In the genomic region with DNA sequence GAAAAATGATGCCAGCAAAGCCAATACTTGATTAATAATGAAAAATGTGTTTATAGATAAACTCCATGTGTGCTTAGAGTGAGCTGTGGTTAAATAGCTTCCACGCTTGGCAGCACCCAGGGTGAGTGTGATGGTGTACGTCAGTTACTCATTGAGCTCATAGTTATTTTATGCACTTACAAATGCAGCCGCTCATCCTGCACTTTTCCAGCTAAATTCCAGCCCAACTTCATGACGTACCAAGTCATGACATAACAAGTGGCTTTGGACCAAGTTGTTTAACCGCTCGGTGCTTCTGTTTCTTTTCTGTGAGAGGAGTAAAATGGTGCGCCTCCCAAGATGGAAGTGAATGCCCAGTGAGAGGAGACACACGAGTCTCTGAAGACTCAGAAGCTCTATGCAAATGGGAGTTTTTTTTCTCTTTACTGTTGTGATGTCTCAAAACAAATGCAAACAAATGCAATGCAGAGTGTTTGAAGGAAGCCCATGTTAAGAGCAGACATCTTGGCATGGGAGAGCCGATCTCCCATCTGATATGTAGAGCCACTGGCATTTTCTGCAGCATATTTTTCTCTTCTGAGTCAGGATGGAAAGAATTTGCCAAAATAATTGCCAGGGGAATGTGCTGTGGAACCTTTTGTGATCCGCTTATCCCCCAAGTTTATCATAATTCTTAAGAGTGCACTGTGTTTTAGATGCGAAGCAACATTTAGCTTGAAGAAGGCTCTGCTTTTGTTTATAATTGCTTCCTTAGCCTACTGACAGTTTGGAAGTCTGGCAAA, we compare ENCODE assay signal across 14 cellular contexts.
DNase-seq lines count a peak whose midpoint lies in the region; ATAC-seq and TF ChIP-seq lines count a peak whose summit lies in the region.
"Had no signal": no experiment of that assay in that cellular context is flagged by ENCODE, and none has a peak within 500 bp of the region (broad histone marks: within the 10 kb centered on the region; RNA-seq: fewer than 3 reads in every experiment).

No MANE protein-coding gene starts in this region.

- H3K9me3 ChIP-seq in left ventricle myocardium inferior (replicated peaks), result no peaks in the 10 kb centered on the region
- H3K9me3 ChIP-seq in mesenchymal stem cell (ENCODE audit: control insufficient read depth, low read length), result no peaks in the 10 kb centered on the region
- no peaks in the 10 kb centered on the region for H3K9me3 ChIP-seq in colonic mucosa

- H3K36me3 ChIP-seq in left ventricle myocardium inferior (peaks cover 11% of the 10 kb centered on the region), mesenchymal stem cell (ENCODE audit: control insufficient read depth in 1 of 2, insufficient read depth in 2 of 2, low read depth in 1 of 2, low read length in 2 of 2) (peaks cover 8 to 27% of the 10 kb centered on the region in 2 experiments), colonic mucosa (no peaks in the 10 kb centered on the region)

- H2BK12ac ChIP-seq in mesenchymal stem cell (ENCODE audit: low read length in 2 of 2), result no peak overlapping the region

- no peak overlapping the region for H2AK5ac ChIP-seq in mesenchymal stem cell (ENCODE audit: low read length, severe bottlenecking)

- H4K8ac ChIP-seq in mesenchymal stem cell (ENCODE audit: low read length), result no peak overlapping the region

- DNase-seq in left ventricle myocardium superior, result no peak
- no peak for DNase-seq in left ventricle myocardium inferior
- no peak for DNase-seq in chondrocyte (ENCODE audit: low spot score)
- DNase-seq in mesenchymal stem cell, result no peak
- DNase-seq in colonic mucosa, result no peak
- no peak for DNase-seq in effector CD4-positive, alpha-beta T cell
- no peak for DNase-seq in NCI-H345 (lab: John Stamatoyannopoulos, UW)
- DNase-seq: activated CD8-positive, alpha-beta memory T cell treated with anti-CD3 and anti-CD28 coated beads for 24 hours; activated naive CD8-positive, alpha-beta T cell treated with anti-CD3 and anti-CD28 coated beads for 36 hours; hippocampal formation; NCI-H2171 treated with DMSO at 0.1 percent for 48 hours had no signal

- H3K23ac ChIP-seq in mesenchymal stem cell (ENCODE audit: low read length in 2 of 2), result no peak overlapping the region

- no peak overlapping the region for H3K14ac ChIP-seq in mesenchymal stem cell (ENCODE audit: low read length in 2 of 2)

- H3K4me3 ChIP-seq in left ventricle myocardium inferior (no peak overlapping the region), mesenchymal stem cell (ENCODE audit: insufficient read depth in 1 of 2, low read depth in 1 of 2, low read length in 2 of 2) (peak overlapping the region in 1 of 2 experiments; percentile 63), colonic mucosa (no peak overlapping the region)

- H3K4me3 Mint-ChIP-seq in chondrocyte (ENCODE audit: unreplicated experiment), result peak overlapping the region; percentile 14
- H3K4me3 Mint-ChIP-seq: activated naive CD8-positive, alpha-beta T cell treated with anti-CD3 and anti-CD28 coated beads for 36 hours; mesothelial cell of epicardium had no signal

- H3K9ac ChIP-seq in mesenchymal stem cell (ENCODE audit: low read length) (peak overlapping the region; percentile 78), colonic mucosa (ENCODE audit: low read depth in 2 of 2, low read length in 2 of 2) (no peak overlapping the region)

- 97% methylated on average over 9 of the region's 11 CpGs for WGBS in mesenchymal stem cell

- no peak overlapping the region for H3K18ac ChIP-seq in mesenchymal stem cell (ENCODE audit: low read depth in 1 of 2, low read length in 2 of 2)

- H3K79me1 ChIP-seq in mesenchymal stem cell (replicated peaks; ENCODE audit: low read length, poor library complexity, severe bottlenecking), result peaks cover 15% of the 10 kb centered on the region

- no peak overlapping the region for H3K27ac ChIP-seq in left ventricle myocardium inferior (replicated peaks)
- H3K27ac ChIP-seq in mesenchymal stem cell (ENCODE audit: low read length, poor library complexity, severe bottlenecking), result peak overlapping the region; percentile 66
- H3K27ac ChIP-seq in colonic mucosa, result no peak overlapping the region

- H3K27ac Mint-ChIP-seq in chondrocyte (ENCODE audit: unreplicated experiment), result peak overlapping the region; percentile 82
- H3K27ac Mint-ChIP-seq: activated naive CD8-positive, alpha-beta T cell treated with anti-CD3 and anti-CD28 coated beads for 36 hours; mesothelial cell of epicardium had no signal

- no peak overlapping the region for H2BK15ac ChIP-seq in mesenchymal stem cell (ENCODE audit: low read depth, poor library complexity, severe bottlenecking)

- no peak overlapping the region for H2BK120ac ChIP-seq in mesenchymal stem cell (ENCODE audit: low read depth, low read length)

- H2AFZ ChIP-seq in mesenchymal stem cell (ENCODE audit: low read depth, low read length), result no peak overlapping the region

- H3K4me1 ChIP-seq in left ventricle myocardium inferior (no peaks in the 10 kb centered on the region), mesenchymal stem cell (ENCODE audit: control insufficient read depth, insufficient read depth, low read depth, low read length) (peaks cover 2% of the 10 kb centered on the region), colonic mucosa (no peaks in the 10 kb centered on the region)

- H3K4me1 Mint-ChIP-seq in chondrocyte (ENCODE audit: low read depth), result peaks cover 33% of the 10 kb centered on the region

- H3K4me2 ChIP-seq in mesenchymal stem cell (ENCODE audit: low read length, poor library complexity, severe bottlenecking), result peak overlapping the region; percentile 33

- H3K27me3 ChIP-seq in left ventricle myocardium inferior (ENCODE audit: low read depth) (no peaks in the 10 kb centered on the region), mesenchymal stem cell (ENCODE audit: control insufficient read depth in 1 of 2, insufficient read depth in 1 of 2, low read length in 2 of 2) (no peaks in the 10 kb centered on the region), colonic mucosa (no peaks in the 10 kb centered on the region)

- no peak overlapping the region for H3K4ac ChIP-seq in mesenchymal stem cell (ENCODE audit: low read depth in 1 of 2, low read length in 2 of 2)

- no peak for TF ChIP-seq CTCF in left ventricle myocardium inferior (IDR thresholded peaks at IDR 0.05; ENCODE audit: borderline replicate concordance)
- TF ChIP-seq CTCF in chondrocyte (IDR thresholded peaks at IDR 0.05), result no peak
- no peak for TF ChIP-seq CTCF in colonic mucosa (IDR thresholded peaks at IDR 0.05)

- H3K9me3 Mint-ChIP-seq in chondrocyte (ENCODE audit: low read depth), result no peaks in the 10 kb centered on the region
- H3K9me3 Mint-ChIP-seq: activated naive CD8-positive, alpha-beta T cell treated with anti-CD3 and anti-CD28 coated beads for 36 hours; mesothelial cell of epicardium had no signal

- no peaks in the 10 kb centered on the region for H3K27me3 Mint-ChIP-seq in chondrocyte (ENCODE audit: low read depth)
- H3K27me3 Mint-ChIP-seq: activated naive CD8-positive, alpha-beta T cell treated with anti-CD3 and anti-CD28 coated beads for 36 hours had no signal

- H3K36me3 Mint-ChIP-seq in chondrocyte (ENCODE audit: low read depth), result peaks cover 8% of the 10 kb centered on the region
- H3K36me3 Mint-ChIP-seq: activated naive CD8-positive, alpha-beta T cell treated with anti-CD3 and anti-CD28 coated beads for 36 hours had no signal

- intact Hi-C loops in left ventricle myocardium superior (cut with micrococcal nuclease) (no loop called here), left ventricle myocardium inferior (cut with micrococcal nuclease) (no loop called here), colonic mucosa (cut with DNase I) (no loop called here)

- H4K91ac ChIP-seq in mesenchymal stem cell (ENCODE audit: low read length), result no peak overlapping the region

- H2BK5ac ChIP-seq in mesenchymal stem cell (ENCODE audit: low read depth, low read length, poor library complexity, severe bottlenecking), result no peak overlapping the region

- ATAC-seq in left ventricle myocardium superior (peak; percentile 59), HG02884 (IDR thresholded peaks at IDR 0.05; ENCODE audit: unreplicated experiment) (no peak)
- ATAC-seq: Panc1 had no signal
